ENCODE assay signal across 20 cellular contexts in the genomic region with DNA sequence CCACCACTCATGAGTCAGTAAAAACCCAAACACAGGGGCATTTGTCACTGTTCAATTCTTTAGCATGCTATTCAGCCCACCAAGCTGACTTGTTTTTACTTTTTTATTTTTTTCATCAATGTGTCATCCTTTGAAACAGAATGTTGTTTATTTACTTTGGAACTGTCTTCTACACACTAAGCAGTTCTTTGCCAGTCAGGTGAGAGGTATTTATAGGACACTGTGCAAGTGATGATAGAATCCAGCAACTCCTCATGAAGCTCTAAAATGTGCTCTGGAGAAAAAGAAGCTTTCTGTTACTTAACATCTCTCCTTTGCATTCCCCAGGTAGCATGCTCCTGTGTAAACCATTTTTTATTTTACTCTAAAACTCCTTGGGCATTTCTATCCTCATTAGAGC.
DNase-seq lines count a peak whose midpoint lies in the region; ATAC-seq, FAIRE-seq and TF ChIP-seq lines count a peak whose summit lies in the region.
"Had no signal": no experiment of that assay in that cellular context is flagged by ENCODE, and none has a peak within 500 bp of the region (broad histone marks: within the 10 kb centered on the region; RNA-seq: fewer than 3 reads in every experiment).

No MANE protein-coding gene starts in this region.

- intact Hi-C loops in MCF 10A (cut with micrococcal nuclease) (no loop called here), breast epithelium (cut with DNase I; ENCODE audit: low total_unique reads) (no loop called here), sigmoid colon (cut with DNase I) (loop anchor here (5.0 kb wide), 1 partner anchor 1567 kb away; no protein-coding TSS in a partner anchor), HepG2 (cut with micrococcal nuclease; ENCODE audit: unreplicated experiment) (no loop called here), ovary (cut with DNase I) (no loop called here), tibial artery (cut with DNase I; ENCODE audit: low total_unique reads) (no loop called here)

- H3K4me2 ChIP-seq in SU-DHL-6 (ENCODE audit: low read depth, low read length, poor library complexity, severe bottlenecking): peak overlapping the region; percentile 6
- no peak overlapping the region for H3K4me2 ChIP-seq in HepG2 (ENCODE audit: low read depth, low read length)
- H3K4me2 ChIP-seq: A549 had no signal

- no peak for FAIRE-seq in HepG2 (lab: Jason Lieb, UNC)
- FAIRE-seq: A549, GM12878, GM19239 had no signal

- no peak for TF ChIP-seq POLR2A in breast epithelium (IDR thresholded peaks at IDR 0.05)
- TF ChIP-seq POLR2A in sigmoid colon (IDR thresholded peaks at IDR 0.05): no peak
- TF ChIP-seq POLR2A in HepG2 (IDR thresholded peaks at IDR 0.05; ENCODE audit: insufficient read depth in 1 of 2, low read depth in 2 of 2, low read length in 2 of 2): no peak
- TF ChIP-seq POLR2A in ovary (IDR thresholded peaks at IDR 0.05): no peak

- no peaks in the 10 kb centered on the region for H3K27me3 Mint-ChIP-seq in MCF 10A (ENCODE audit: insufficient read depth, unreplicated experiment)
- H3K27me3 Mint-ChIP-seq: CD4-positive, alpha-beta T cell had no signal

- H3K79me2 ChIP-seq in SU-DHL-6 (ENCODE audit: insufficient read depth, low read length) (no peaks in the 10 kb centered on the region), HepG2 (ENCODE audit: insufficient read depth, low read length) (no peaks in the 10 kb centered on the region)

- no peaks in the 10 kb centered on the region for H3K4me1 ChIP-seq in breast epithelium
- H3K4me1 ChIP-seq in sigmoid colon: peaks cover 0 to 31% (median 23%) of the 10 kb centered on the region in 4 donors
- no peaks in the 10 kb centered on the region for H3K4me1 ChIP-seq in HepG2 (ENCODE audit: insufficient read depth, low read length)
- no peaks in the 10 kb centered on the region for H3K4me1 ChIP-seq in ovary (ENCODE audit: insufficient read depth)
- H3K4me1 ChIP-seq in tibial artery: peaks cover 0 to 9% (median 0%) of the 10 kb centered on the region in 4 donors
- H3K4me1 ChIP-seq: A549, Caco-2, HAP-1 had no signal

- no peak for TF ChIP-seq CTCF in MCF 10A (IDR thresholded peaks at IDR 0.05; ENCODE audit: unreplicated experiment)
- TF ChIP-seq CTCF in breast epithelium (IDR thresholded peaks at IDR 0.05): no peak
- no peak for TF ChIP-seq CTCF in SU-DHL-6 (IDR thresholded peaks at IDR 0.05; ENCODE audit: insufficient read depth, low read length, poor library complexity, severe bottlenecking)
- TF ChIP-seq CTCF in sigmoid colon (IDR thresholded peaks at IDR 0.05): no peak
- no peak for TF ChIP-seq CTCF in HepG2 (CRISPR knock-in tag; IDR thresholded peaks at IDR 0.05)
- no peak for TF ChIP-seq CTCF in ovary (IDR thresholded peaks at IDR 0.05)
- TF ChIP-seq CTCF in tibial artery (IDR thresholded peaks at IDR 0.05): no peak

- H3K27ac Mint-ChIP-seq in MCF 10A (ENCODE audit: low read depth, unreplicated experiment): no peak overlapping the region
- H3K27ac Mint-ChIP-seq: CD4-positive, alpha-beta T cell had no signal

- peaks cover 7% of the 10 kb centered on the region for H3K9me3 Mint-ChIP-seq in MCF 10A (ENCODE audit: unreplicated experiment)

- TF ChIP-seq EP300 in sigmoid colon (IDR thresholded peaks at IDR 0.05) (peak; percentile 41 to 91 (median 74)), HepG2 (IDR thresholded peaks at IDR 0.05; ENCODE audit: low read depth in 2 of 2, low read length in 2 of 2) (no peak), HepG2 (CRISPR knock-in tag; IDR thresholded peaks at IDR 0.05; ENCODE audit: borderline replicate concordance) (no peak), ovary (IDR thresholded peaks at IDR 0.05) (no peak)

- H3K27ac ChIP-seq in breast epithelium (no peak overlapping the region), SU-DHL-6 (ENCODE audit: low read depth, low read length) (no peak overlapping the region), sigmoid colon (peak overlapping the region in 3 of 4 donors; percentile 69 to 84 (median 79)), HepG2 (ENCODE audit: extremely low read length, insufficient read depth, low read length) (no peak overlapping the region), ovary (no peak overlapping the region), tibial artery (no peak overlapping the region)
- H3K27ac ChIP-seq: 22Rv1, A549, C4-2B, GM23248 had no signal

- DNase-seq in MCF 10A (ENCODE audit: unreplicated experiment): peak; percentile 19
- no peak for DNase-seq in breast epithelium (ENCODE audit: low spot score in 2 of 2)
- DNase-seq in sigmoid colon: no peak
- no peak for DNase-seq in HepG2 (ENCODE audit: low spot score)
- no peak for DNase-seq in ovary
- DNase-seq in tibial artery: no peak
- DNase-seq: AML-193; Caco-2; CD4-positive, alpha-beta T cell; DMS79 treated with DMSO at 0.1 percent for 48 hours; EL; GM23248 had no signal

- CTCF ChIA-PET in MCF 10A (lab: Yijun Ruan, JAX) (interaction anchor here (0.9 to 1.1 kb wide), 2 partner anchors 22 to 23 kb away, joined by 3 read pairs; no protein-coding TSS in a partner anchor), HepG2 (lab: Yijun Ruan, JAX; ENCODE audit: low intra/inter-chr PET ratio, low total read pairs) (no interaction called here)

- ATAC-seq in GM18868 (IDR thresholded peaks at IDR 0.05; ENCODE audit: unreplicated experiment): no peak
- no peak for ATAC-seq in HepG2
- ATAC-seq: A549, GM12878 had no signal

- H2AFZ ChIP-seq in SU-DHL-6 (ENCODE audit: low read depth, low read length, severe bottlenecking): peak overlapping the region; percentile 69
- H2AFZ ChIP-seq in HepG2 (ENCODE audit: low read length): no peak overlapping the region
- H2AFZ ChIP-seq: GM23248 had no signal

- H4K20me1 ChIP-seq in SU-DHL-6 (ENCODE audit: low read depth, low read length): no peaks in the 10 kb centered on the region
- H4K20me1 ChIP-seq in HepG2 (ENCODE audit: insufficient read depth, low read length): no peaks in the 10 kb centered on the region

- H3K4me3 Mint-ChIP-seq in MCF 10A (ENCODE audit: unreplicated experiment): no peak overlapping the region
- H3K4me3 Mint-ChIP-seq: CD4-positive, alpha-beta T cell had no signal

- H3K9me3 ChIP-seq in breast epithelium: no peaks in the 10 kb centered on the region
- no peaks in the 10 kb centered on the region for H3K9me3 ChIP-seq in SU-DHL-6 (ENCODE audit: insufficient read depth, low read length)
- no peaks in the 10 kb centered on the region for H3K9me3 ChIP-seq in sigmoid colon
- H3K9me3 ChIP-seq in HepG2 (ENCODE audit: low read length): peaks cover 90% of the 10 kb centered on the region
- no peaks in the 10 kb centered on the region for H3K9me3 ChIP-seq in ovary
- no peaks in the 10 kb centered on the region for H3K9me3 ChIP-seq in tibial artery
- H3K9me3 ChIP-seq: A549, Caco-2, HAP-1 had no signal

- POLR2A ChIA-PET in MCF 10A (lab: Yijun Ruan, JAX) (interaction anchor here (1.0 to 1.2 kb wide), 5 partner anchors 9 to 1744 kb away, joined by 3 to 6 read pairs (median 3); no protein-coding TSS in a partner anchor), HepG2 (lab: Yijun Ruan, JAX) (no interaction called here)

- H3K36me3 ChIP-seq in breast epithelium: no peaks in the 10 kb centered on the region
- no peaks in the 10 kb centered on the region for H3K36me3 ChIP-seq in SU-DHL-6 (ENCODE audit: low read length)
- H3K36me3 ChIP-seq in sigmoid colon: no peaks in the 10 kb centered on the region
- no peaks in the 10 kb centered on the region for H3K36me3 ChIP-seq in HepG2 (replicated peaks in 1 of 2; ENCODE audit: control insufficient read depth in 1 of 2, insufficient read depth in 2 of 2, low read length in 2 of 2)
- no peaks in the 10 kb centered on the region for H3K36me3 ChIP-seq in ovary
- no peaks in the 10 kb centered on the region for H3K36me3 ChIP-seq in tibial artery
- H3K36me3 ChIP-seq: HAP-1 had no signal

- H3F3A ChIP-seq in SU-DHL-6 (ENCODE audit: insufficient read depth): no peaks in the 10 kb centered on the region

- in situ Hi-C loops in HepG2 (cut with HindIII; ENCODE audit: extremely low pct_ligation_motif_present, low pct_unique_long_range_greater_than_20kb): no loop called here

- TF ChIP-seq RAD21 in HepG2 (CRISPR knock-in tag; IDR thresholded peaks at IDR 0.05): no peak

- BruUV-seq in MCF 10A (replicated peaks; lab: Mats Ljungman, UMichigan): no TSS peak
- BruUV-seq in HepG2 (replicated peaks; lab: Mats Ljungman, UMichigan): no TSS peak

- H3K4me1 Mint-ChIP-seq in MCF 10A (ENCODE audit: insufficient read depth, unreplicated experiment): peaks cover 9% of the 10 kb centered on the region

- H3K4me3 ChIP-seq in breast epithelium: no peak overlapping the region
- no peak overlapping the region for H3K4me3 ChIP-seq in SU-DHL-6 (ENCODE audit: insufficient read depth, low read length, poor library complexity, severe bottlenecking)
- H3K4me3 ChIP-seq in sigmoid colon: no peak overlapping the region
- no peak overlapping the region for H3K4me3 ChIP-seq in HepG2 (replicated peaks in 1 of 3; ENCODE audit: insufficient read depth in 1 of 3, low read depth in 2 of 3, low read length in 3 of 3)
- H3K4me3 ChIP-seq in ovary: no peak overlapping the region
- no peak overlapping the region for H3K4me3 ChIP-seq in tibial artery
- H3K4me3 ChIP-seq: A549, GM12878, GM23248, HAP-1 had no signal

- H3K36me3 Mint-ChIP-seq in MCF 10A (ENCODE audit: insufficient read depth, unreplicated experiment): no peaks in the 10 kb centered on the region

- H3K27me3 ChIP-seq in breast epithelium: no peaks in the 10 kb centered on the region
- no peaks in the 10 kb centered on the region for H3K27me3 ChIP-seq in SU-DHL-6 (ENCODE audit: low read length)
- H3K27me3 ChIP-seq in sigmoid colon: no peaks in the 10 kb centered on the region
- H3K27me3 ChIP-seq in HepG2 (ENCODE audit: control insufficient read depth in 1 of 2, insufficient read depth in 2 of 2, low read length in 2 of 2): no peaks in the 10 kb centered on the region
- H3K27me3 ChIP-seq in ovary: no peaks in the 10 kb centered on the region
- H3K27me3 ChIP-seq in tibial artery: no peaks in the 10 kb centered on the region

- no peaks in the 10 kb centered on the region for H3K9me2 ChIP-seq in SU-DHL-6 (replicated peaks; ENCODE audit: insufficient read depth, low read length)

- H3K9ac ChIP-seq in SU-DHL-6 (ENCODE audit: low read length): no peak overlapping the region
- no peak overlapping the region for H3K9ac ChIP-seq in HepG2 (ENCODE audit: insufficient read depth, low read depth, low read length)
- H3K9ac ChIP-seq: GM23248 had no signal

TF ChIP-seq in HepG2, 621 proteins besides CTCF, POLR2A, EP300 and RAD21 (continues in another document):
- TF ChIP-seq ZNF292 (CRISPR knock-in tag; IDR thresholded peaks at IDR 0.05; ENCODE audit: borderline replicate concordance, low read depth): no peak

Comparison
In these comparisons a context has a peak if more than half of its experiments do, and no peak if none do; other contexts are left out.
1. H3K27ac ChIP-seq: peak in sigmoid colon (3 of 4); none in breast epithelium (0 of 2), SU-DHL-6 (single experiment), HepG2 (single experiment), ovary (0 of 2) and tibial artery (0 of 2).